In the genomic region with DNA sequence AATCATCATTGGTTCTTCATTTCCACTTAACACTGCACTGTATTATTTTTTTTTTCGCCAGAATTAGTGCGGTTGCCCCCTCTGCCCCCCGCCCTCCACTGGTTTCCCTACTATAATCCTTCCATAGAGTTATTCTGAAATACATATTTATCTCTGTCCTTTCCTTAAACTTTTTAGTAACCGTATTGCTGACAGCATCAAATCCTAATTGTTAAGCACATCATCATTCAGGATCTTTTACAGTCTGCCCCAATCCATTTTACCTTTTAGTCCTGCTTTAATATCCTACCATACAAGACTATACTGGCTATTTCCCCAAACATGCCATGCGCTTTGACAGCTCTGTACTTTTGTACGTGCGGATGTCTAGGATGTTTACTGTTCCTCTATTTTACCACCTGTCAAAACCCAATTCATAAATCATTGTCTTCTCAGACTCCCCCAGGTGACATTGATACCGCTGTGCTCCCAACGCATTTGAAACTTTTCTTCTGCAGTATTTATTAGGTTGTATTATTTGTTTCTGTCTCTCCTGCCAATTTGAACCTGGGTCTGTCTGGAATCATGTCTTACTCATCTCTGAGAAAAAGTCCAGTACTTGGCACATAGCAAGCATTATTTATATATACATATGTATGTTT, we compare ENCODE assay signal across 8 cellular contexts. TPM values are rescaled to one million over a fixed set of nuclear protein-coding genes. Genes with fewer than 3 reads are reported as not detected.
DNase-seq lines count a peak whose midpoint lies in the region; ATAC-seq and TF ChIP-seq lines count a peak whose summit lies in the region.

No MANE protein-coding gene starts in this region.

- H3K36me3 ChIP-seq in PC-9 (ENCODE audit: low read depth) (peaks cover 9% of the 10 kb centered on the region; the same call in 1 of the 2 replicates), neuronal stem cell (replicated peaks in 1 of 2; ENCODE audit: control insufficient read depth in 2 of 2, insufficient read depth in 2 of 2, low read length in 2 of 2) (no peaks in the 10 kb centered on the region)

- H3K9me3 ChIP-seq in PC-9 (ENCODE audit: insufficient read depth, low read depth) (no peaks in the 10 kb centered on the region), neuronal stem cell (replicated peaks in 1 of 2; ENCODE audit: control insufficient read depth in 2 of 2, insufficient read depth in 1 of 2, low read depth in 1 of 2, low read length in 2 of 2) (peaks cover 0 to 4% of the 10 kb centered on the region in 2 donors)

- H3K79me2 ChIP-seq in PC-9 (ENCODE audit: low read depth): peaks cover 93% of the 10 kb centered on the region

- no TSS peak for BruUV-seq in PC-9 (replicated peaks; lab: Mats Ljungman, UMichigan)

- no peaks in the 10 kb centered on the region for H3K9me3 Mint-ChIP-seq in activated T-cell treated with anti-CD3 and anti-CD28 coated beads, Interleukin-2, amount 50 U/mL, for 4 hours
- no peaks in the 10 kb centered on the region for H3K9me3 Mint-ChIP-seq in endothelial cell (ENCODE audit: unreplicated experiment)

- peak overlapping the region; percentile 93 for H2AFZ ChIP-seq in PC-9
- peak overlapping the region; percentile 98 for H2AFZ ChIP-seq in neuronal stem cell (ENCODE audit: low read length)

- POLR2A ChIA-PET in PC-9 (lab: Charles Lee; ENCODE audit: unreplicated experiment): interaction anchor here (0.6 kb wide), 1 partner anchor 18 kb away, joined by 5 read pairs; no protein-coding TSS in a partner anchor

- no peak overlapping the region for H3K23ac ChIP-seq in neuronal stem cell (ENCODE audit: low read depth, low read length, poor library complexity)

- ATAC-seq in activated T-cell treated with anti-CD3 and anti-CD28 coated beads, Interleukin-2, amount 50 U/mL, for 4 hours: no peak

- CTCF ChIA-PET in PC-9 (lab: Charles Lee): no interaction called here

- peak overlapping the region; percentile 90 for H3K4me3 ChIP-seq in PC-9
- H3K4me3 ChIP-seq in neuronal stem cell (ENCODE audit: low read length in 2 of 2): peak overlapping the region; percentile 86 to 88

- H3K18ac ChIP-seq in neuronal stem cell (ENCODE audit: low read length): no peak overlapping the region

- no peak overlapping the region for H2BK12ac ChIP-seq in neuronal stem cell (ENCODE audit: low read length)

- H3K4me1 ChIP-seq in PC-9 (replicated peaks; ENCODE audit: insufficient read depth) (peaks cover 40% of the 10 kb centered on the region), neuronal stem cell (ENCODE audit: control insufficient read depth in 2 of 2, insufficient read depth in 1 of 2, low read depth in 1 of 2, low read length in 2 of 2) (peaks cover 0 to 16% of the 10 kb centered on the region in 2 donors)

- peak overlapping the region; percentile 92 for H3K27ac ChIP-seq in PC-9
- no peak overlapping the region for H3K27ac ChIP-seq in neuronal stem cell (replicated peaks; ENCODE audit: low read length)

- intact Hi-C loops in PC-9 (cut with micrococcal nuclease; ENCODE audit: unreplicated experiment): loop anchor here (10.0 kb wide), 2 partner anchors 365 to 445 kb away; no protein-coding TSS in a partner anchor

- no peak overlapping the region for H2BK15ac ChIP-seq in neuronal stem cell (ENCODE audit: low read length)

- WGBS in neuronal stem cell (ENCODE audit: extremely low coverage in 2 of 2, insufficient read length in 2 of 2, insufficient replicate concordance in 1 of 2), 2 donors: no CpG with 5 or more reads among the region's 9 CpGs

- H3K4me2 ChIP-seq in PC-9: peak overlapping the region; percentile 81
- H3K4me2 ChIP-seq in neuronal stem cell (ENCODE audit: insufficient read depth, low read length, poor library complexity, severe bottlenecking): peak overlapping the region; percentile 69

- H3K27me3 ChIP-seq in PC-9 (ENCODE audit: insufficient read depth, low read depth) (no peaks in the 10 kb centered on the region), neuronal stem cell (ENCODE audit: control insufficient read depth in 3 of 3, insufficient read depth in 3 of 3, low read depth in 1 of 3, low read length in 3 of 3) (no peaks in the 10 kb centered on the region)

- H3K79me1 ChIP-seq in neuronal stem cell (ENCODE audit: low read depth, low read length): no peaks in the 10 kb centered on the region

- no peak for DNase-seq in activated T-cell treated with anti-CD3 and anti-CD28 coated beads, Interleukin-2, amount 50 U/mL, for 4 hours
- DNase-seq in activated T-cell treated with anti-CD3 and anti-CD28 coated beads for 4 hours (no peak), PC-9 (no peak), endothelial cell (ENCODE audit: low spot score) (no peak), neuronal stem cell (ENCODE audit: low spot score) (no peak), pons (ENCODE audit: low spot score) (no peak), NCI-H1092 treated with DMSO at 0.1 percent for 48 hours (lab: John Stamatoyannopoulos, UW) (no peak), foreskin melanocyte (no peak)

- no peaks in the 10 kb centered on the region for H3K27me3 Mint-ChIP-seq in activated T-cell treated with anti-CD3 and anti-CD28 coated beads, Interleukin-2, amount 50 U/mL, for 4 hours (ENCODE audit: low read depth)
- H3K27me3 Mint-ChIP-seq in endothelial cell (ENCODE audit: unreplicated experiment): peaks cover 18% of the 10 kb centered on the region

- TF ChIP-seq CTCF in PC-9 (conservative IDR thresholded peaks at IDR 0.05) (no peak), endothelial cell (IDR thresholded peaks at IDR 0.05; ENCODE audit: unreplicated experiment) (no peak)

- peak overlapping the region; percentile 99 for H3K4me3 Mint-ChIP-seq in activated T-cell treated with anti-CD3 and anti-CD28 coated beads, Interleukin-2, amount 50 U/mL, for 4 hours
- H3K4me3 Mint-ChIP-seq in endothelial cell (ENCODE audit: unreplicated experiment): peak overlapping the region; percentile 100

- no peaks in the 10 kb centered on the region for H3K9me2 ChIP-seq in PC-9 (ENCODE audit: insufficient read depth)

- H3K9ac ChIP-seq in neuronal stem cell (ENCODE audit: low read depth, low read length, poor library complexity): no peak overlapping the region

- H3K14ac ChIP-seq in neuronal stem cell (ENCODE audit: low read length): no peak overlapping the region

- peaks cover 19% of the 10 kb centered on the region for H3F3A ChIP-seq in PC-9 (ENCODE audit: insufficient read depth, low read depth)

- H3K4me1 Mint-ChIP-seq in activated T-cell treated with anti-CD3 and anti-CD28 coated beads, Interleukin-2, amount 50 U/mL, for 4 hours (ENCODE audit: low read depth): peaks cover 61% of the 10 kb centered on the region
- peaks cover 27% of the 10 kb centered on the region for H3K4me1 Mint-ChIP-seq in endothelial cell (ENCODE audit: unreplicated experiment)

- peaks cover 4% of the 10 kb centered on the region; the same call in 1 of the 2 replicates for H4K20me1 ChIP-seq in PC-9 (ENCODE audit: insufficient read depth)

- peak overlapping the region; percentile 99 for H3K27ac Mint-ChIP-seq in endothelial cell (ENCODE audit: unreplicated experiment)

- H2AK5ac ChIP-seq in neuronal stem cell (ENCODE audit: low read depth, low read length): no peak overlapping the region

- H4K8ac ChIP-seq in neuronal stem cell (ENCODE audit: low read depth, low read length): no peak overlapping the region

- no peak overlapping the region for H2BK120ac ChIP-seq in neuronal stem cell (ENCODE audit: low read depth, low read length)

- no peak overlapping the region for H4K91ac ChIP-seq in neuronal stem cell (ENCODE audit: low read depth, low read length, poor library complexity)

- H3K36me3 Mint-ChIP-seq in activated T-cell treated with anti-CD3 and anti-CD28 coated beads, Interleukin-2, amount 50 U/mL, for 4 hours (ENCODE audit: insufficient read depth): peaks cover 9% of the 10 kb centered on the region
- H3K36me3 Mint-ChIP-seq in endothelial cell (ENCODE audit: low read depth, unreplicated experiment): peaks cover 9% of the 10 kb centered on the region

- H3K4ac ChIP-seq in neuronal stem cell (ENCODE audit: low read length): no peak overlapping the region

- H2BK5ac ChIP-seq in neuronal stem cell (ENCODE audit: low read length): no peak overlapping the region

RNA-seq across cellular contexts. Expression of a gene that starts 1.0 kb away (rescaled TPM):
- 10 to 100 TPM; 39.2 to 44.1 (median 43.1) TPM for total RNA-seq in activated T-cell treated with anti-CD3 and anti-CD28 coated beads, Interleukin-2, amount 50 U/mL, for 4 hours
- total RNA-seq in PC-9 (2021) (38.8 and 45.7 TPM in 2 replicates), endothelial cell (ENCODE audit: unreplicated experiment) (65.8 TPM)
- 42.0 TPM for polyA plus RNA-seq in neuronal stem cell (2013, experiment 1 of 2)
- 43.6 TPM for polyA plus RNA-seq in neuronal stem cell (2013, experiment 2 of 2)

RNA-seq across cellular contexts. Expression of a gene that starts 1.5 kb away (rescaled TPM):
- total RNA-seq in activated T-cell treated with anti-CD3 and anti-CD28 coated beads, Interleukin-2, amount 50 U/mL, for 4 hours: 10 to 100 TPM; 52.1 to 59.0 (median 55.6) TPM
- total RNA-seq in PC-9 (2021): 34.4 and 40.8 TPM in 2 replicates
- 20.0 TPM for total RNA-seq in endothelial cell (ENCODE audit: unreplicated experiment)
- 25.4 TPM for polyA plus RNA-seq in neuronal stem cell (2013, experiment 1 of 2)
- polyA plus RNA-seq in neuronal stem cell (2013, experiment 2 of 2): 25.9 TPM
